ENCODE assay signal across 19 cellular contexts in genomic region chr7:50712527-50713356, GRCh38.
A peak's percentile ranks its signal among the peaks of the same experiment; 100 is the strongest.
DNase-seq lines count a peak whose midpoint lies in the region; ATAC-seq and TF ChIP-seq lines count a peak whose summit lies in the region.
"Had no signal": no experiment of that assay in that cellular context is flagged by ENCODE, and none has a peak within 500 bp of the region (broad histone marks: within the 10 kb centered on the region; RNA-seq: fewer than 3 reads in every experiment).

No MANE protein-coding gene starts in this region.

- no peak overlapping the region for H3K4me3 Mint-ChIP-seq in MCF 10A (ENCODE audit: unreplicated experiment)
- H3K4me3 Mint-ChIP-seq: CD8-positive, alpha-beta T cell; type B pancreatic cell had no signal

- no peak overlapping the region for H2AFZ ChIP-seq in mammary epithelial cell (ENCODE audit: low read depth, low read length)

- H3K79me2 ChIP-seq in mammary epithelial cell (ENCODE audit: insufficient read depth, low read length): no peaks in the 10 kb centered on the region

- CTCF ChIA-PET in MCF 10A (lab: Yijun Ruan, JAX) (interaction anchor here (0.6 to 1.3 kb wide), 7 partner anchors 33 to 450 kb away, joined by 3 to 5 read pairs (median 4); no protein-coding TSS in a partner anchor), mammary epithelial cell (lab: Charles Lee; ENCODE audit: low non-redundant PET) (no interaction called here)

- ATAC-seq in HG03045 (IDR thresholded peaks at IDR 0.05; ENCODE audit: unreplicated experiment): no peak
- ATAC-seq: CD8-positive, alpha-beta T cell; naive thymus-derived CD8-positive, alpha-beta T cell had no signal

- 87% methylated on average over 5 of the region's 5 CpGs for WGBS in mammary epithelial cell (ENCODE audit: low coverage, missing lambda C conversion rate)

- H3K27me3 ChIP-seq in mammary epithelial cell (ENCODE audit: insufficient read depth, low read length) (no peaks in the 10 kb centered on the region), uterus (no peaks in the 10 kb centered on the region), WERI-Rb-1 (ENCODE audit: insufficient read depth, low read depth, severe bottlenecking) (no peaks in the 10 kb centered on the region)
- H3K27me3 ChIP-seq: adrenal gland had no signal

- TF ChIP-seq POLR2A in uterus (IDR thresholded peaks at IDR 0.05): no peak

- H3K27ac ChIP-seq in mammary epithelial cell (ENCODE audit: insufficient read depth, low read depth, low read length) (no peak overlapping the region), coronary artery (peak overlapping the region; percentile 54 to 67), uterus (peak overlapping the region; percentile 0 to 10), WERI-Rb-1 (no peak overlapping the region)

- POLR2A ChIA-PET in MCF 10A (lab: Yijun Ruan, JAX): no interaction called here

- no peak overlapping the region for H3K4me3 ChIP-seq in mammary epithelial cell (replicated peaks in 1 of 3; ENCODE audit: insufficient read depth in 1 of 3, low read depth in 2 of 3, low read length in 3 of 3)
- H3K4me3 ChIP-seq in coronary artery: peak overlapping the region; percentile 15
- H3K4me3 ChIP-seq in uterus: no peak overlapping the region
- H3K4me3 ChIP-seq in WERI-Rb-1 (ENCODE audit: low read depth, low read length): no peak overlapping the region
- H3K4me3 ChIP-seq: adrenal gland had no signal

- H3K4me1 ChIP-seq in mammary epithelial cell (ENCODE audit: insufficient read depth, low read length) (peaks cover 7% of the 10 kb centered on the region), uterus (peaks cover 0 to 8% of the 10 kb centered on the region in 2 donors)

- TF ChIP-seq CTCF in MCF 10A (IDR thresholded peaks at IDR 0.05; ENCODE audit: unreplicated experiment) (no peak), mammary epithelial cell (conservative IDR thresholded peaks at IDR 0.05 in 1 of 2, IDR thresholded peaks at IDR 0.05 in 1 of 2; ENCODE audit: extremely low read depth in 1 of 2, insufficient read depth in 1 of 2, low read depth in 1 of 2, low read length in 2 of 2) (no peak), coronary artery (IDR thresholded peaks at IDR 0.05) (no peak), uterus (IDR thresholded peaks at IDR 0.05) (no peak), WERI-Rb-1 (IDR thresholded peaks at IDR 0.05; ENCODE audit: low read depth, low read length) (no peak)

- H3K9me3 ChIP-seq in mammary epithelial cell (replicated peaks; ENCODE audit: insufficient read depth, low read length) (no peaks in the 10 kb centered on the region), uterus (no peaks in the 10 kb centered on the region), WERI-Rb-1 (ENCODE audit: severe bottlenecking) (no peaks in the 10 kb centered on the region)
- H3K9me3 ChIP-seq: adrenal gland had no signal

- in situ Hi-C loops in mammary epithelial cell (cut with MboI; ENCODE audit: low sequenced_read_pairs in 2 of 2): no loop called here

- BruUV-seq in MCF 10A (replicated peaks; lab: Mats Ljungman, UMichigan) (no TSS peak), mammary epithelial cell (replicated peaks; lab: Mats Ljungman, UMichigan) (no TSS peak)

- no peak overlapping the region for H3K4me2 ChIP-seq in mammary epithelial cell (ENCODE audit: insufficient read depth, low read depth, low read length)

- peaks cover 54% of the 10 kb centered on the region for H3K4me1 Mint-ChIP-seq in MCF 10A (ENCODE audit: insufficient read depth, unreplicated experiment)

- H3K36me3 ChIP-seq in mammary epithelial cell (ENCODE audit: insufficient read depth, low read length): no peaks in the 10 kb centered on the region
- H3K36me3 ChIP-seq in uterus: no peaks in the 10 kb centered on the region
- no peaks in the 10 kb centered on the region for H3K36me3 ChIP-seq in WERI-Rb-1
- H3K36me3 ChIP-seq: adrenal gland had no signal

- peak overlapping the region; percentile 70 for H3K27ac Mint-ChIP-seq in MCF 10A (ENCODE audit: low read depth, unreplicated experiment)
- H3K27ac Mint-ChIP-seq: CD8-positive, alpha-beta T cell; progenitor cell of endocrine pancreas; type B pancreatic cell had no signal

- H4K20me1 ChIP-seq in mammary epithelial cell (ENCODE audit: insufficient read depth, low read length): no peaks in the 10 kb centered on the region

- peaks cover 11% of the 10 kb centered on the region for H3K36me3 Mint-ChIP-seq in MCF 10A (ENCODE audit: insufficient read depth, unreplicated experiment)
- H3K36me3 Mint-ChIP-seq: CD8-positive, alpha-beta T cell; naive thymus-derived CD8-positive, alpha-beta T cell; type B pancreatic cell had no signal

- intact Hi-C loops in MCF 10A (cut with micrococcal nuclease): no loop called here
- intact Hi-C loops in mammary epithelial cell (cut with micrococcal nuclease): no loop called here
- intact Hi-C loops in uterus (cut with DNase I; ENCODE audit: low total_unique reads): no loop called here

- no peak for DNase-seq in MCF 10A (ENCODE audit: unreplicated experiment)
- DNase-seq in mammary epithelial cell: no peak
- DNase-seq in coronary artery (ENCODE audit: low spot score): no peak
- DNase-seq in left kidney (ENCODE audit: low read depth, low spot score): peak; percentile 58
- no peak for DNase-seq in uterus
- DNase-seq in stimulated activated CD8-positive, alpha-beta memory T cell treated with anti-CD3 and anti-CD28 coated beads, Interleukin-4, amount 100 ng/mL, for 48 hours: no peak
- DNase-seq in WERI-Rb-1: no peak
- DNase-seq: activated CD4-positive, alpha-beta T cell treated with anti-CD3 and anti-CD28 coated beads for 48 hours; activated effector memory CD4-positive, alpha-beta T cell treated with anti-CD3 and anti-CD28 coated beads, Interleukin-2, amount 50 U/mL, for 16 hours; adrenal gland; CD8-positive, alpha-beta T cell; DND-41; naive thymus-derived CD8-positive, alpha-beta T cell; NCI-H510A; stimulated activated naive CD4-positive, alpha-beta T cell; T1000 had no signal

- H3K9ac ChIP-seq in mammary epithelial cell (ENCODE audit: insufficient read depth, low read length): no peak overlapping the region

- no peaks in the 10 kb centered on the region for H3K27me3 Mint-ChIP-seq in MCF 10A (ENCODE audit: insufficient read depth, unreplicated experiment)
- H3K27me3 Mint-ChIP-seq: type B pancreatic cell had no signal

- H3K9me3 Mint-ChIP-seq in MCF 10A (ENCODE audit: unreplicated experiment): no peaks in the 10 kb centered on the region
- H3K9me3 Mint-ChIP-seq: CD8-positive, alpha-beta T cell; type B pancreatic cell had no signal

- dilution Hi-C loops in mammary epithelial cell (cut with HindIII; ENCODE audit: low sequenced_read_pairs): no loop called here

Comparison
In these comparisons a context has a peak if more than half of its experiments do, and no peak if none do; other contexts are left out.
1. H3K27ac ChIP-seq: peak in coronary artery (2 of 2) and uterus (2 of 2); none in mammary epithelial cell (single experiment) and WERI-Rb-1 (single experiment).